1 cellular context compared by ENCODE assay signal in the genomic region with DNA sequence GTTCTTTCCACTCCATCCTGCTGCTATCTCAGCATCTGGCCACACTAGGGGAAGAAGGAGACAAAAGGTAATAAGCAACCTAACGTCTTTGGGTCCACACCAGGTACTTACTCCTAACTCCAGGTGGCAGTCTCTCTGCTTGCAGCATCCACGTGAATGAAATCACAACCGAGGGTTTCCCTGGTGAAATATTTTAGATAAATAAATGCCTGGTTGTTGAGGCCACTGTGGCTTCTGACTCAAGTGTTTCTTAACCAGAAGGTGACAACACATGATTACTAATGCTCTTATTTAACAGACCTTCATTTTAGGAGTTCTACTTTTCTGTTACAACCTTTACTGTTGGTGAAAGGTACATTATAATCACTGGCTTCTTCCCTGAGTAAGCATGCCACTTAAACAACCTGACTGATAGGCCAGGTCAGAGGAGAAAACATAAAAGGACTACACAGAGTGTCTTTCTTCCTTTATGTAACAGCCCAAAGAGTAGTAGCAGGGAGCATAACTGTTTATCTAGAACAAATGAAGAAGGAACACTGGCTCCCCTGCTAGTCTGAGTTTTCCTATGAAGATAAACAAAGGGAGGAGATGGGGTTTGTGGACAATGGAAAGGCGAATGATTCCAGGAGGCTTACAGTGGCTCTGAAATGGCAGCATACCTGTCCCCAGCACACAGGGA.
TF ChIP-seq lines count a peak whose summit lies in the region.

No MANE protein-coding gene starts in this region.

TF ChIP-seq in GM23338, 12 proteins besides CTCF, POLR2A, EP300 and RAD21 (continued from another document):
- TF ChIP-seq, protein P1, sequence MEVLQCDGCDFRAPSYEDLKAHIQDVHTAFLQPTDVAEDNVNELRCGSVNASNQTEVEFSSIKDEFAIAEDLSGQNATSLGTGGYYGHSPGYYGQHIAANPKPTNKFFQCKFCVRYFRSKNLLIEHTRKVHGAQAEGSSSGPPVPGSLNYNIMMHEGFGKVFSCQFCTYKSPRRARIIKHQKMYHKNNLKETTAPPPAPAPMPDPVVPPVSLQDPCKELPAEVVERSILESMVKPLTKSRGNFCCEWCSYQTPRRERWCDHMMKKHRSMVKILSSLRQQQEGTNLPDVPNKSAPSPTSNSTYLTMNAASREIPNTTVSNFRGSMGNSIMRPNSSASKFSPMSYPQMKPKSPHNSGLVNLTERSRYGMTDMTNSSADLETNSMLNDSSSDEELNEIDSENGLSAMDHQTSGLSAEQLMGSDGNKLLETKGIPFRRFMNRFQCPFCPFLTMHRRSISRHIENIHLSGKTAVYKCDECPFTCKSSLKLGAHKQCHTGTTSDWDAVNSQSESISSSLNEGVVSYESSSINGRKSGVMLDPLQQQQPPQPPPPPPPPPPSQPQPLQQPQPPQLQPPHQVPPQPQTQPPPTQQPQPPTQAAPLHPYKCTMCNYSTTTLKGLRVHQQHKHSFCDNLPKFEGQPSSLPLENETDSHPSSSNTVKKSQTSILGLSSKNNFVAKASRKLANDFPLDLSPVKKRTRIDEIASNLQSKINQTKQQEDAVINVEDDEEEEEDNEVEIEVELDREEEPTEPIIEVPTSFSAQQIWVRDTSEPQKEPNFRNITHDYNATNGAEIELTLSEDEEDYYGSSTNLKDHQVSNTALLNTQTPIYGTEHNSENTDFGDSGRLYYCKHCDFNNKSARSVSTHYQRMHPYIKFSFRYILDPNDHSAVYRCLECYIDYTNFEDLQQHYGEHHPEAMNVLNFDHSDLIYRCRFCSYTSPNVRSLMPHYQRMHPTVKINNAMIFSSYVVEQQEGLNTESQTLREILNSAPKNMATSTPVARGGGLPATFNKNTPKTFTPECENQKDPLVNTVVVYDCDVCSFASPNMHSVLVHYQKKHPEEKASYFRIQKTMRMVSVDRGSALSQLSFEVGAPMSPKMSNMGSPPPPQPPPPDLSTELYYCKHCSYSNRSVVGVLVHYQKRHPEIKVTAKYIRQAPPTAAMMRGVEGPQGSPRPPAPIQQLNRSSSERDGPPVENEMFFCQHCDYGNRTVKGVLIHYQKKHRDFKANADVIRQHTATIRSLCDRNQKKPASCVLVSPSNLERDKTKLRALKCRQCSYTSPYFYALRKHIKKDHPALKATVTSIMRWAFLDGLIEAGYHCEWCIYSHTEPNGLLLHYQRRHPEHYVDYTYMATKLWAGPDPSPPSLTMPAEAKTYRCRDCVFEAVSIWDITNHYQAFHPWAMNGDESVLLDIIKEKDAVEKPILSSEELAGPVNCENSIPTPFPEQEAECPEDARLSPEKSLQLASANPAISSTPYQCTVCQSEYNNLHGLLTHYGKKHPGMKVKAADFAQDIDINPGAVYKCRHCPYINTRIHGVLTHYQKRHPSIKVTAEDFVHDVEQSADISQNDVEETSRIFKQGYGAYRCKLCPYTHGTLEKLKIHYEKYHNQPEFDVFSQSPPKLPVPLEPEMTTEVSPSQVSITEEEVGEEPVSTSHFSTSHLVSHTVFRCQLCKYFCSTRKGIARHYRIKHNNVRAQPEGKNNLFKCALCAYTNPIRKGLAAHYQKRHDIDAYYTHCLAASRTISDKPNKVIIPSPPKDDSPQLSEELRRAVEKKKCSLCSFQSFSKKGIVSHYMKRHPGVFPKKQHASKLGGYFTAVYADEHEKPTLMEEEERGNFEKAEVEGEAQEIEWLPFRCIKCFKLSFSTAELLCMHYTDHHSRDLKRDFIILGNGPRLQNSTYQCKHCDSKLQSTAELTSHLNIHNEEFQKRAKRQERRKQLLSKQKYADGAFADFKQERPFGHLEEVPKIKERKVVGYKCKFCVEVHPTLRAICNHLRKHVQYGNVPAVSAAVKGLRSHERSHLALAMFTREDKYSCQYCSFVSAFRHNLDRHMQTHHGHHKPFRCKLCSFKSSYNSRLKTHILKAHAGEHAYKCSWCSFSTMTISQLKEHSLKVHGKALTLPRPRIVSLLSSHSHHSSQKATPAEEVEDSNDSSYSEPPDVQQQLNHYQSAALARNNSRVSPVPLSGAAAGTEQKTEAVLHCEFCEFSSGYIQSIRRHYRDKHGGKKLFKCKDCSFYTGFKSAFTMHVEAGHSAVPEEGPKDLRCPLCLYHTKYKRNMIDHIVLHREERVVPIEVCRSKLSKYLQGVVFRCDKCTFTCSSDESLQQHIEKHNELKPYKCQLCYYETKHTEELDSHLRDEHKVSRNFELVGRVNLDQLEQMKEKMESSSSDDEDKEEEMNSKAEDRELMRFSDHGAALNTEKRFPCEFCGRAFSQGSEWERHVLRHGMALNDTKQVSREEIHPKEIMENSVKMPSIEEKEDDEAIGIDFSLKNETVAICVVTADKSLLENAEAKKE (CRISPR knock-in tag; IDR thresholded peaks at IDR 0.05): no peak
- no peak for TF ChIP-seq STAT1 (IDR thresholded peaks at IDR 0.05; ENCODE audit: unreplicated experiment)
- no peak for TF ChIP-seq EZH2phosphoT487 (IDR thresholded peaks at IDR 0.05; ENCODE audit: unreplicated experiment)
- TF ChIP-seq, protein P2, sequence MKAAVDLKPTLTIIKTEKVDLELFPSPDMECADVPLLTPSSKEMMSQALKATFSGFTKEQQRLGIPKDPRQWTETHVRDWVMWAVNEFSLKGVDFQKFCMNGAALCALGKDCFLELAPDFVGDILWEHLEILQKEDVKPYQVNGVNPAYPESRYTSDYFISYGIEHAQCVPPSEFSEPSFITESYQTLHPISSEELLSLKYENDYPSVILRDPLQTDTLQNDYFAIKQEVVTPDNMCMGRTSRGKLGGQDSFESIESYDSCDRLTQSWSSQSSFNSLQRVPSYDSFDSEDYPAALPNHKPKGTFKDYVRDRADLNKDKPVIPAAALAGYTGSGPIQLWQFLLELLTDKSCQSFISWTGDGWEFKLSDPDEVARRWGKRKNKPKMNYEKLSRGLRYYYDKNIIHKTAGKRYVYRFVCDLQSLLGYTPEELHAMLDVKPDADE (IDR thresholded peaks at IDR 0.05): no peak
- no peak for TF ChIP-seq POLR2AphosphoS5 (IDR thresholded peaks at IDR 0.05; ENCODE audit: low read depth)
- no peak for TF ChIP-seq EZH2 (IDR thresholded peaks at IDR 0.05; ENCODE audit: low read depth, unreplicated experiment)
- no peak for TF ChIP-seq JUNB (IDR thresholded peaks at IDR 0.05; ENCODE audit: unreplicated experiment)
TF ChIP-seq in GM23338: peak in this region for 0.
